In genomic region chr18:31634331-31634713, GRCh38 we compare ENCODE assay signal across 13 cellular contexts. TPM values are rescaled to one million over a fixed set of nuclear protein-coding genes. Genes with fewer than 3 reads are reported as not detected.
DNase-seq lines count a peak whose midpoint lies in the region; ATAC-seq and TF ChIP-seq lines count a peak whose summit lies in the region.
"Had no signal": no experiment of that assay in that cellular context is flagged by ENCODE, and none has a peak within 500 bp of the region (broad histone marks: within the 10 kb centered on the region; RNA-seq: fewer than 3 reads in every experiment).

No MANE protein-coding gene starts in this region.

- POLR2A ChIA-PET in activated CD4-positive, alpha-beta T cell treated with anti-CD3 and anti-CD28 coated beads for 36 hours (lab: Charles Lee), result no interaction called here

- TF ChIP-seq POLR2A in erythroblast (IDR thresholded peaks at IDR 0.05; ENCODE audit: low read length), result no peak

- peak; percentile 86 for ATAC-seq in activated CD4-positive, alpha-beta T cell treated with anti-CD3 and anti-CD28 coated beads for 36 hours
- ATAC-seq in GM21737 (IDR thresholded peaks at IDR 0.05; ENCODE audit: unreplicated experiment), result peak; percentile 97
- peak; percentile 99 for ATAC-seq in HG03432 (IDR thresholded peaks at IDR 0.05; ENCODE audit: unreplicated experiment)

- H3K4me1 Mint-ChIP-seq in activated CD4-positive, alpha-beta T cell treated with anti-CD3 and anti-CD28 coated beads for 36 hours, result peaks cover 18% of the 10 kb centered on the region
- no peaks in the 10 kb centered on the region for H3K4me1 Mint-ChIP-seq in progenitor cell of endocrine pancreas (ENCODE audit: low read depth)
- H3K4me1 Mint-ChIP-seq: neural progenitor cell had no signal

- no peak for DNase-seq in activated CD4-positive, alpha-beta T cell treated with anti-CD3 and anti-CD28 coated beads for 36 hours
- DNase-seq in activated CD4-positive, alpha-beta T cell treated with anti-CD3 and anti-CD28 coated beads for 48 hours, result no peak
- DNase-seq in progenitor cell of endocrine pancreas (ENCODE audit: low spot score, unreplicated experiment), result no peak
- no peak for DNase-seq in erythroblast (lab: John Stamatoyannopoulos, UW)
- DNase-seq in nucleus accumbens (lab: John Stamatoyannopoulos, UW), result no peak
- DNase-seq in NCI-H82 treated with DMSO at 0.1 percent for 48 hours (lab: John Stamatoyannopoulos, UW; ENCODE audit: unreplicated experiment), result no peak
- DNase-seq: activated CD8-positive, alpha-beta memory T cell treated with anti-CD3 and anti-CD28 coated beads for 24 hours; hippocampal formation; SHP77 had no signal

- intact Hi-C loops in activated CD4-positive, alpha-beta T cell treated with anti-CD3 and anti-CD28 coated beads for 36 hours (cut with DNase I, micrococcal nuclease), result no loop called here

- no peak overlapping the region for H3K4me3 Mint-ChIP-seq in activated CD4-positive, alpha-beta T cell treated with anti-CD3 and anti-CD28 coated beads for 36 hours
- H3K4me3 Mint-ChIP-seq in progenitor cell of endocrine pancreas (ENCODE audit: low read depth), result no peak overlapping the region
- H3K4me3 Mint-ChIP-seq: neural progenitor cell had no signal

- peaks cover 10% of the 10 kb centered on the region for H3K27me3 Mint-ChIP-seq in activated CD4-positive, alpha-beta T cell treated with anti-CD3 and anti-CD28 coated beads for 36 hours
- H3K27me3 Mint-ChIP-seq in progenitor cell of endocrine pancreas, result no peaks in the 10 kb centered on the region

- CTCF ChIA-PET in activated CD4-positive, alpha-beta T cell treated with anti-CD3 and anti-CD28 coated beads for 36 hours (lab: Charles Lee), result no interaction called here

- no peak overlapping the region for H3K27ac Mint-ChIP-seq in activated CD4-positive, alpha-beta T cell treated with anti-CD3 and anti-CD28 coated beads for 36 hours
- peak overlapping the region; percentile 21 for H3K27ac Mint-ChIP-seq in progenitor cell of endocrine pancreas

- H3K9me3 Mint-ChIP-seq in activated CD4-positive, alpha-beta T cell treated with anti-CD3 and anti-CD28 coated beads for 36 hours (ENCODE audit: low read depth), result no peaks in the 10 kb centered on the region
- peaks cover 4% of the 10 kb centered on the region for H3K9me3 Mint-ChIP-seq in progenitor cell of endocrine pancreas (ENCODE audit: low read depth)

- no peaks in the 10 kb centered on the region for H3K36me3 Mint-ChIP-seq in activated CD4-positive, alpha-beta T cell treated with anti-CD3 and anti-CD28 coated beads for 36 hours (ENCODE audit: low read depth)
- H3K36me3 Mint-ChIP-seq in progenitor cell of endocrine pancreas (ENCODE audit: insufficient read depth), result peaks cover 28% of the 10 kb centered on the region

- TF ChIP-seq CTCF in progenitor cell of endocrine pancreas (IDR thresholded peaks at IDR 0.05; ENCODE audit: unreplicated experiment), result no peak

RNA-seq across cellular contexts. Expression of gene TTR, which starts 42.6 kb away (rescaled TPM):
- not detected for total RNA-seq in activated CD4-positive, alpha-beta T cell treated with anti-CD3 and anti-CD28 coated beads for 36 hours
- total RNA-seq in progenitor cell of endocrine pancreas, result 150 and 157 TPM in 2 replicates
- total RNA-seq: A172 had no signal

RNA-seq across cellular contexts. Expression of gene B4GALT6, which starts 50.1 kb away (rescaled TPM):
- 1 to 10 TPM; 4.0 to 6.5 TPM for total RNA-seq in activated CD4-positive, alpha-beta T cell treated with anti-CD3 and anti-CD28 coated beads for 36 hours
- total RNA-seq in progenitor cell of endocrine pancreas, result 32.2 and 33.1 TPM in 2 replicates

Comparison
In these comparisons a context has a peak if more than half of its experiments do, and no peak if none do; other contexts are left out.
1. RNA of gene TTR, which starts 42.6 kb away (total RNA-seq): 150 to 157 TPM in progenitor cell of endocrine pancreas; not detected in activated CD4-positive, alpha-beta T cell treated with anti-CD3 and anti-CD28 coated beads for 36 hours; every median in the first group is over 100 times any median in the second.
2. Peak in every context shown above with its lines, with median percentiles within 50 percentile points of each other: ATAC-seq.